In genomic region chr12:101115326-101115725, GRCh38 we compare ENCODE assay signal across 17 cellular contexts.
"Had no signal": no experiment of that assay in that cellular context is flagged by ENCODE, and none has a peak within 500 bp of the region (broad histone marks: within the 10 kb centered on the region; RNA-seq: fewer than 3 reads in every experiment).

No MANE protein-coding gene starts in this region.

- H3K4me1 Mint-ChIP-seq: natural killer cell; stimulated activated naive B cell treated with anti-CD40 and anti-IgM and Interleukin-4, amounts not matched to agents 10 μg/mL and 1 μg/mL and 100 μg/mL, for 72 hours had no signal

- H3K27me3 Mint-ChIP-seq: activated CD4-positive, alpha-beta memory T cell treated with anti-CD3 and anti-CD28 coated beads for 36 hours; stimulated activated naive B cell treated with anti-CD40 and anti-IgM and Interleukin-4, amounts not matched to agents 10 μg/mL and 1 μg/mL and 100 μg/mL, for 72 hours had no signal

- DNase-seq: activated CD4-positive, alpha-beta memory T cell treated with anti-CD3 and anti-CD28 coated beads for 36 hours; activated gamma-delta T cell treated with Interleukin-2 at 50 U/mL for 16 hours; activated T-cell treated with anti-CD3 and anti-CD28 coated beads for 4 hours; adrenal gland; cerebellar nuclear complex; cortex of kidney; erythroblast; foreskin melanocyte; lower lobe of right lung; natural killer cell; pancreas; stimulated activated CD4-positive, alpha-beta T cell treated with anti-CD3 and anti-CD28 coated beads, Interleukin-4, amount 100 ng/mL, for 4 hours; stimulated activated naive B cell treated with anti-CD40 and anti-IgM and Interleukin-4, amounts not matched to agents 10 μg/mL and 1 μg/mL and 100 μg/mL, for 72 hours; upper lobe of left lung had no signal

- ATAC-seq: activated naive CD4-positive, alpha-beta T cell treated with anti-CD3 and anti-CD28 coated beads, Interleukin-2, amount 50 U/mL, for 72 hours; lower lobe of right lung; natural killer cell; pancreas; sciatic nerve; stimulated activated naive B cell treated with anti-CD40 and anti-IgM and Interleukin-4, amounts not matched to agents 10 μg/mL and 1 μg/mL and 100 μg/mL, for 72 hours had no signal

- H3K36me3 Mint-ChIP-seq: activated CD4-positive, alpha-beta memory T cell treated with anti-CD3 and anti-CD28 coated beads for 36 hours; activated naive CD4-positive, alpha-beta T cell treated with anti-CD3 and anti-CD28 coated beads, Interleukin-2, amount 50 U/mL, for 72 hours; natural killer cell; stimulated activated naive B cell treated with anti-CD40 and anti-IgM and Interleukin-4, amounts not matched to agents 10 μg/mL and 1 μg/mL and 100 μg/mL, for 72 hours had no signal

- H3K27ac Mint-ChIP-seq: activated CD4-positive, alpha-beta memory T cell treated with anti-CD3 and anti-CD28 coated beads for 36 hours; activated naive CD4-positive, alpha-beta T cell treated with anti-CD3 and anti-CD28 coated beads, Interleukin-2, amount 50 U/mL, for 72 hours; activated T-helper 1 cell treated with anti-CD3 and anti-CD28 coated beads, Interleukin-12 subunit alpha, Interleukin-12 subunit beta, Interleukin-2, Interleukin-4 antibody, amounts not matched to agents 30 ng/mL and 10 ng/mL and 1 ng/mL, durations not matched to agents 14 hours and 24 hours and 36 hours; natural killer cell; stimulated activated naive B cell treated with anti-CD40 and anti-IgM and Interleukin-4, amounts not matched to agents 10 μg/mL and 1 μg/mL and 100 μg/mL, for 72 hours had no signal

- H3K4me3 Mint-ChIP-seq: activated CD4-positive, alpha-beta memory T cell treated with anti-CD3 and anti-CD28 coated beads for 36 hours; activated T-helper 1 cell treated with anti-CD3 and anti-CD28 coated beads, Interleukin-12 subunit alpha, Interleukin-12 subunit beta, Interleukin-2, Interleukin-4 antibody, amounts not matched to agents 30 ng/mL and 10 ng/mL and 1 ng/mL, durations not matched to agents 14 hours and 24 hours and 36 hours; natural killer cell; stimulated activated naive B cell treated with anti-CD40 and anti-IgM and Interleukin-4, amounts not matched to agents 10 μg/mL and 1 μg/mL and 100 μg/mL, for 72 hours had no signal

- H3K9me3 Mint-ChIP-seq: activated naive CD4-positive, alpha-beta T cell treated with anti-CD3 and anti-CD28 coated beads, Interleukin-2, amount 50 U/mL, for 72 hours; activated T-helper 1 cell treated with anti-CD3 and anti-CD28 coated beads, Interleukin-12 subunit alpha, Interleukin-12 subunit beta, Interleukin-2, Interleukin-4 antibody, amounts not matched to agents 30 ng/mL and 10 ng/mL and 1 ng/mL, durations not matched to agents 14 hours and 24 hours and 36 hours; stimulated activated naive B cell treated with anti-CD40 and anti-IgM and Interleukin-4, amounts not matched to agents 10 μg/mL and 1 μg/mL and 100 μg/mL, for 72 hours had no signal
